In genomic region chr3:134485075-134485536, GRCh38 we compare ENCODE assay signal across 8 cellular contexts. TPM values are rescaled to one million over a fixed set of nuclear protein-coding genes. Genes with fewer than 3 reads are reported as not detected.
DNase-seq lines count a peak whose midpoint lies in the region; ATAC-seq, FAIRE-seq and TF ChIP-seq lines count a peak whose summit lies in the region.

No MANE protein-coding gene starts in this region.

- H4K20me1 ChIP-seq in OCI-LY3 (ENCODE audit: insufficient read depth, low read length): peaks cover 7% of the 10 kb centered on the region

- H2AK5ac ChIP-seq in mesendoderm (ENCODE audit: low read length): peak overlapping the region; percentile 69

- H2BK5ac ChIP-seq in mesendoderm (ENCODE audit: low read length): peak overlapping the region; percentile 74

- peak; percentile 4 to 6; a peak in 3 of 6 replicates for ATAC-seq in A549
- ATAC-seq in HG02852 (IDR thresholded peaks at IDR 0.05; ENCODE audit: unreplicated experiment): peak; percentile 14

- DNase-seq in A549 (ENCODE audit: low read depth in 1 of 2, low spot score in 1 of 2): peak; percentile 12 to 21
- peak; percentile 55 for DNase-seq in dermis blood vessel endothelial cell
- peak; percentile 62 for DNase-seq in mesendoderm
- no peak for DNase-seq in amniotic stem cell (lab: John Stamatoyannopoulos, UW)
- DNase-seq in GOT3 (lab: John Stamatoyannopoulos, UW): no peak

- H3K4me3 ChIP-seq in A549 (peak overlapping the region; percentile 84), OCI-LY3 (ENCODE audit: low read length) (peak overlapping the region; percentile 91), mesendoderm (ENCODE audit: low read length) (peak overlapping the region; percentile 51)

- POLR2A ChIA-PET in A549 (lab: Yijun Ruan, JAX): interaction anchor here (1.1 to 1.4 kb wide), 2 partner anchors 58 to 111 kb away, joined by 3 to 5 read pairs; partner anchors contain the start of gene AMOTL2

- H3K4ac ChIP-seq in mesendoderm (ENCODE audit: low read depth, low read length): peak overlapping the region; percentile 46

- no peak overlapping the region for H3K18ac ChIP-seq in mesendoderm (ENCODE audit: low read length)

- H3K27ac ChIP-seq in A549: peak overlapping the region; percentile 95 to 99
- peak overlapping the region; percentile 78 for H3K27ac ChIP-seq in OCI-LY3 (ENCODE audit: low read length)
- H3K27ac ChIP-seq in mesendoderm (ENCODE audit: low read depth, low read length): no peak overlapping the region

- FAIRE-seq in A549 (lab: Jason Lieb, UNC): no peak

- CTCF ChIA-PET in A549 (lab: Yijun Ruan, JAX): interaction anchor here (0.8 to 22.3 kb wide), 5 partner anchors 11 to 553 kb away, joined by 3 to 438 read pairs (median 22); partner anchors contain the start of gene AMOTL2

- H3K79me2 ChIP-seq in OCI-LY3 (ENCODE audit: low read length) (peaks cover 58% of the 10 kb centered on the region), mesendoderm (ENCODE audit: control insufficient read depth, insufficient read depth, low read length) (peaks cover 21% of the 10 kb centered on the region)

- no peak for TF ChIP-seq EP300 in A549 (IDR thresholded peaks at IDR 0.05)

- peak overlapping the region; percentile 29 for H3K23ac ChIP-seq in mesendoderm (ENCODE audit: low read length)

- no peak overlapping the region for H2BK15ac ChIP-seq in mesendoderm (replicated peaks; ENCODE audit: low read depth)

- no peaks in the 10 kb centered on the region for H3K9me3 ChIP-seq in A549
- no peaks in the 10 kb centered on the region for H3K9me3 ChIP-seq in OCI-LY3 (ENCODE audit: insufficient read depth, low read length)

- H3K9ac ChIP-seq in OCI-LY3 (ENCODE audit: low read length) (peak overlapping the region; percentile 96), mesendoderm (ENCODE audit: low read length) (peak overlapping the region; percentile 75)

- H2BK120ac ChIP-seq in mesendoderm (ENCODE audit: low read depth, low read length): no peak overlapping the region

- WGBS in A549 (ENCODE audit: missing lambda C conversion rate): 2% methylated on average over 14 of the region's 14 CpGs
- no CpG with 5 or more reads among the region's 14 CpGs for WGBS in mesendoderm (ENCODE audit: extremely low coverage, insufficient coverage, low lambda C conversion rate)

- no peaks in the 10 kb centered on the region for H3K27me3 ChIP-seq in OCI-LY3 (ENCODE audit: low read depth, low read length)
- no peaks in the 10 kb centered on the region for H3K27me3 ChIP-seq in mesendoderm (ENCODE audit: insufficient read depth, low read length, poor library complexity)

- H3K36me3 ChIP-seq in OCI-LY3 (replicated peaks; ENCODE audit: low read depth, low read length) (peaks cover 14% of the 10 kb centered on the region), mesendoderm (ENCODE audit: control insufficient read depth, insufficient read depth, low read length) (peaks cover 5% of the 10 kb centered on the region)

- H3K79me1 ChIP-seq in mesendoderm (ENCODE audit: low read length): peaks cover 19% of the 10 kb centered on the region

- no peak overlapping the region for H4K5ac ChIP-seq in mesendoderm (ENCODE audit: low read length)

- TF ChIP-seq POLR2A in A549 (IDR thresholded peaks at IDR 0.05; ENCODE audit: low read length) (no peak), GM10847 (IDR thresholded peaks at IDR 0.05; ENCODE audit: extremely low read depth, insufficient read length) (peak; percentile 0)

- H3K56ac ChIP-seq in mesendoderm (ENCODE audit: low read length): peak overlapping the region; percentile 94

- peak overlapping the region; percentile 95 for H2AFZ ChIP-seq in OCI-LY3 (ENCODE audit: low read depth, low read length)

- TF ChIP-seq CTCF in A549 (IDR thresholded peaks at IDR 0.05) (no peak), OCI-LY3 (IDR thresholded peaks at IDR 0.05; ENCODE audit: low read depth, low read length) (no peak)

- H3K4me2 ChIP-seq in A549: peak overlapping the region; percentile 94
- peak overlapping the region; percentile 97 for H3K4me2 ChIP-seq in OCI-LY3 (ENCODE audit: low read length)
- peak overlapping the region; percentile 96 for H3K4me2 ChIP-seq in mesendoderm (ENCODE audit: low read length)

- no peak for TF ChIP-seq RAD21 in A549 (conservative IDR thresholded peaks at IDR 0.05 in 1 of 2, IDR thresholded peaks at IDR 0.05 in 1 of 2)

- H4K8ac ChIP-seq in mesendoderm (ENCODE audit: low read depth, low read length): peak overlapping the region; percentile 7

- H3K4me1 ChIP-seq in A549 (peaks cover 21% of the 10 kb centered on the region), OCI-LY3 (ENCODE audit: low read length) (peaks cover 16% of the 10 kb centered on the region), mesendoderm (ENCODE audit: control insufficient read depth, low read depth, low read length) (peaks cover 7% of the 10 kb centered on the region)

TF ChIP-seq in A549, 52 proteins besides CTCF, POLR2A, EP300 and RAD21:
- TF ChIP-seq REST (IDR thresholded peaks at IDR 0.05) (no peak), USF2 (IDR thresholded peaks at IDR 0.05) (peak; percentile 40; the same call in 1 of the 2 replicates), HOXB5 (CRISPR knock-in tag; IDR thresholded peaks at IDR 0.05) (no peak), SMC3 (IDR thresholded peaks at IDR 0.05) (no peak)

RNA-seq across cellular contexts. Expression of gene ANAPC13, which starts 0.7 kb away (rescaled TPM):
- polyA plus RNA-seq in A549 (2011; rRNA removed) (92.0 and 109 TPM in 2 replicates), A549 (2017; fragmentation: RNase III; extraction: RNeasy Plus Mini Kit Qiagen cat#74134 plus additional on column Dnase treatment) (50.3 to 51.2 TPM (median 50.3 TPM) in 3 replicates)
- polyA plus RNA-seq in A549 (2012; cell fraction: cytosol; rRNA removed): 28.2 and 31.2 TPM in 2 replicates
- polyA plus RNA-seq in A549 (2012; cell fraction: nucleus; rRNA removed): 6.2 and 9.5 TPM in 2 replicates
- polyA minus RNA-seq in A549 (2011; rRNA and poly(A)+ RNA removed): 12.9 and 14.3 TPM in 2 replicates
- total RNA-seq in dermis blood vessel endothelial cell: 80.8 and 87.0 TPM in 2 replicates
- polyA plus RNA-seq in mesendoderm (2013, experiment 1 of 2): 28.0 TPM
- 26.6 TPM for polyA plus RNA-seq in mesendoderm (2013, experiment 2 of 2)

RNA-seq across cellular contexts. Expression of gene CEP63, which starts 0.8 kb away (rescaled TPM):
- polyA plus RNA-seq in A549 (2011; rRNA removed): 14.0 and 24.0 TPM in 2 replicates
- 5.6 and 5.8 TPM in 2 replicates for polyA plus RNA-seq in A549 (2012; cell fraction: cytosol; rRNA removed)
- polyA plus RNA-seq in A549 (2012; cell fraction: nucleus; rRNA removed): 5.5 and 5.6 TPM in 2 replicates
- 17.0 to 20.9 TPM (median 17.4 TPM) in 3 replicates for polyA plus RNA-seq in A549 (2017; fragmentation: RNase III; extraction: RNeasy Plus Mini Kit Qiagen cat#74134 plus additional on column Dnase treatment)
- polyA minus RNA-seq in A549 (2011; rRNA and poly(A)+ RNA removed): 5.4 and 5.6 TPM in 2 replicates
- 14.0 and 17.5 TPM in 2 replicates for total RNA-seq in dermis blood vessel endothelial cell
- polyA plus RNA-seq in mesendoderm (2013, experiment 1 of 2): 20.6 TPM
- 21.0 TPM for polyA plus RNA-seq in mesendoderm (2013, experiment 2 of 2)

Comparison
In these comparisons a context has a peak if more than half of its experiments do, and no peak if none do; other contexts are left out.
1. DNase-seq: peak in A549 (2 of 2), dermis blood vessel endothelial cell (single experiment) and mesendoderm (single experiment); none in amniotic stem cell (single experiment) and GOT3 (single experiment).
2. Peak in every context shown above with its lines, with median percentiles within 50 percentile points of each other: H3K4me2 ChIP-seq and H3K4me3 ChIP-seq.